Comparison of ENCODE assay signal across 1 cellular context in genomic region chr18:68436485-68436884, GRCh38.
TF ChIP-seq lines count a peak whose summit lies in the region.

No MANE protein-coding gene starts in this region.

TF ChIP-seq in GM23338, 12 proteins besides CTCF, POLR2A, EP300 and RAD21 (continued from another document):
- TF ChIP-seq ZNF462 (CRISPR knock-in tag; IDR thresholded peaks at IDR 0.05) = no peak
- no peak for TF ChIP-seq POLR2AphosphoS5 (IDR thresholded peaks at IDR 0.05; ENCODE audit: low read depth)
- no peak for TF ChIP-seq JUNB (IDR thresholded peaks at IDR 0.05; ENCODE audit: unreplicated experiment)
- TF ChIP-seq CREB1 (CRISPR knock-in tag; IDR thresholded peaks at IDR 0.05; ENCODE audit: low read depth) = no peak
- no peak for TF ChIP-seq ZNF331 (CRISPR knock-in tag; IDR thresholded peaks at IDR 0.05; ENCODE audit: low read depth)
- no peak for TF ChIP-seq NANOG (IDR thresholded peaks at IDR 0.05; ENCODE audit: borderline replicate concordance)
- no peak for TF ChIP-seq STAT1 (IDR thresholded peaks at IDR 0.05; ENCODE audit: unreplicated experiment)
